13 cellular contexts compared by ENCODE assay signal in genomic region chr2:176565641-176566323, GRCh38.
A peak's percentile ranks its signal among the peaks of the same experiment; 100 is the strongest.
DNase-seq lines count a peak whose midpoint lies in the region; ATAC-seq, FAIRE-seq and TF ChIP-seq lines count a peak whose summit lies in the region.
"Had no signal": no experiment of that assay in that cellular context is flagged by ENCODE, and none has a peak within 500 bp of the region (broad histone marks: within the 10 kb centered on the region; RNA-seq: fewer than 3 reads in every experiment).

No MANE protein-coding gene starts in this region.

- H2AFZ ChIP-seq in GM23338 (peak overlapping the region; percentile 80), endothelial cell of umbilical vein (ENCODE audit: low read depth, low read length) (peak overlapping the region; percentile 82)
- H2AFZ ChIP-seq: parathyroid adenoma had no signal

- intact Hi-C loops in endothelial cell of umbilical vein (cut with micrococcal nuclease) = loop anchor here (1.0 kb wide), 2 partner anchors 18 to 72 kb away; no protein-coding TSS in a partner anchor
- intact Hi-C loops in posterior cingulate gyrus (cut with DNase I) = no loop called here

- H3K4me1 ChIP-seq in GM23338 (ENCODE audit: insufficient read depth) = no peaks in the 10 kb centered on the region
- peaks cover 15% of the 10 kb centered on the region for H3K4me1 ChIP-seq in endothelial cell of umbilical vein (ENCODE audit: control insufficient read depth, extremely low read depth, insufficient read depth, low read length)
- H3K4me1 ChIP-seq: parathyroid adenoma had no signal

- DNase-seq in GM23338 (ENCODE audit: low spot score) (peak; percentile 16), NCI-H2227 (lab: John Stamatoyannopoulos, UW; ENCODE audit: unreplicated experiment) (peak; percentile 89), endothelial cell of umbilical vein (ENCODE audit: low read depth, low spot score) (peak; percentile 98), posterior cingulate gyrus (peak in 6 of 10 donors; percentile 4 to 72 (median 26)), immature natural killer cell (no peak), germinal center (ENCODE audit: low spot score) (no peak)
- DNase-seq: NCI-H2107; stimulated activated CD4-positive, alpha-beta T cell treated with anti-CD3 and anti-CD28 coated beads, Interleukin-4, amount 100 ng/mL, for 1 hour; stimulated activated naive CD4-positive, alpha-beta T cell had no signal

- H3K9me3 Mint-ChIP-seq in GM23338 (no peaks in the 10 kb centered on the region), immature natural killer cell (peaks cover 0 to 1% (median 0%) of the 10 kb centered on the region in 6 donors)

- no peak overlapping the region for H3K4me3 ChIP-seq in GM23338
- peak overlapping the region in 1 of 3 experiments; percentile 2 for H3K4me3 ChIP-seq in endothelial cell of umbilical vein (replicated peaks in 1 of 3; ENCODE audit: insufficient read depth in 1 of 3, low read depth in 1 of 3, low read length in 3 of 3)

- H3K36me3 Mint-ChIP-seq in GM23338 (ENCODE audit: low read depth) = no peaks in the 10 kb centered on the region
- H3K36me3 Mint-ChIP-seq in immature natural killer cell = no peaks in the 10 kb centered on the region

- H3K9me3 ChIP-seq in endothelial cell of umbilical vein (replicated peaks; ENCODE audit: control insufficient read depth, insufficient read depth, low read length) = no peaks in the 10 kb centered on the region

- dilution Hi-C loops in endothelial cell of umbilical vein (cut with MboI; ENCODE audit: extremely low pct_ligation_motif_present, low sequenced_read_pairs) = loop anchor here (25.0 kb wide), 1 partner anchor 572 kb away; no protein-coding TSS in a partner anchor

- H3F3A ChIP-seq in GM23338 (replicated peaks; ENCODE audit: low read depth) = no peaks in the 10 kb centered on the region

- POLR2A ChIA-PET in endothelial cell of umbilical vein (lab: Charles Lee) = interaction anchor here (0.7 to 1.5 kb wide), 2 partner anchors 17 to 47 kb away, joined by 4 read pairs; no protein-coding TSS in a partner anchor

- no peak for TF ChIP-seq POLR2A in endothelial cell of umbilical vein (IDR thresholded peaks at IDR 0.05; ENCODE audit: low read depth, low read length)

- CTCF ChIA-PET in endothelial cell of umbilical vein (lab: Charles Lee) = interaction anchor here (0.8 to 6.0 kb wide), 11 partner anchors 10 to 599 kb away, joined by 3 to 43 read pairs (median 6); no protein-coding TSS in a partner anchor

- H3K27ac ChIP-seq in GM23338 (ENCODE audit: low read depth) (no peak overlapping the region), endothelial cell of umbilical vein (ENCODE audit: insufficient read depth, low read depth, low read length) (peak overlapping the region; percentile 67)
- H3K27ac ChIP-seq: parathyroid adenoma had no signal

- FAIRE-seq in endothelial cell of umbilical vein (lab: Jason Lieb, UNC) = peak; percentile 93

- BruUV-seq in endothelial cell of umbilical vein (replicated peaks; lab: Mats Ljungman, UMichigan) = no TSS peak

- H3K27ac Mint-ChIP-seq in GM23338 (no peak overlapping the region), immature natural killer cell (no peak overlapping the region)

- H3K9me1 ChIP-seq in endothelial cell of umbilical vein (replicated peaks; ENCODE audit: control insufficient read depth, extremely low read depth, insufficient read depth, low read length) = no peaks in the 10 kb centered on the region

- H3K27me3 Mint-ChIP-seq in GM23338 (ENCODE audit: insufficient read depth, low read depth, poor library complexity) = no peaks in the 10 kb centered on the region
- H3K27me3 Mint-ChIP-seq in immature natural killer cell (ENCODE audit: low read depth in 3 of 3) = peaks cover 0 to 11% (median 4%) of the 10 kb centered on the region in 3 donors

- H4K20me1 ChIP-seq in GM23338 (replicated peaks; ENCODE audit: insufficient read depth) (no peaks in the 10 kb centered on the region), endothelial cell of umbilical vein (replicated peaks; ENCODE audit: control insufficient read depth, extremely low read depth, insufficient read depth, low read length) (no peaks in the 10 kb centered on the region)

- no peaks in the 10 kb centered on the region for H3K9me2 ChIP-seq in GM23338 (ENCODE audit: insufficient read depth)

- ATAC-seq in GM23338 (peak; percentile 45), GM18520 (IDR thresholded peaks at IDR 0.05; ENCODE audit: unreplicated experiment) (no peak), HG03432 (IDR thresholded peaks at IDR 0.05; ENCODE audit: unreplicated experiment) (no peak)
- ATAC-seq: Right ventricle myocardium inferior had no signal

- H3K4me2 ChIP-seq in GM23338 (no peak overlapping the region), endothelial cell of umbilical vein (ENCODE audit: insufficient read depth, low read length) (peak overlapping the region; percentile 4)

- H3K79me2 ChIP-seq in GM23338 (replicated peaks; ENCODE audit: insufficient read depth) (no peaks in the 10 kb centered on the region), endothelial cell of umbilical vein (ENCODE audit: control insufficient read depth, insufficient read depth, low read length) (no peaks in the 10 kb centered on the region)
- H3K79me2 ChIP-seq: parathyroid adenoma had no signal

- H3K9ac ChIP-seq in endothelial cell of umbilical vein (replicated peaks; ENCODE audit: extremely low read depth, insufficient read depth, low read length) = peak overlapping the region; percentile 30
- H3K9ac ChIP-seq: parathyroid adenoma had no signal

- H3K36me3 ChIP-seq in GM23338 (ENCODE audit: insufficient read depth) (no peaks in the 10 kb centered on the region), endothelial cell of umbilical vein (ENCODE audit: control insufficient read depth in 2 of 2, extremely low read depth in 1 of 2, insufficient read depth in 2 of 2, low read length in 2 of 2) (no peaks in the 10 kb centered on the region)

- TF ChIP-seq CTCF in GM23338 (conservative IDR thresholded peaks at IDR 0.05; ENCODE audit: low read depth in 2 of 2) = no peak
- TF ChIP-seq CTCF in endothelial cell of umbilical vein (IDR thresholded peaks at IDR 0.05; ENCODE audit: extremely low read depth in 1 of 2, insufficient read depth in 1 of 2, low read depth in 1 of 2, low read length in 2 of 2) = no peak

- H3K4me3 Mint-ChIP-seq in GM23338 = no peak overlapping the region
- no peak overlapping the region for H3K4me3 Mint-ChIP-seq in immature natural killer cell

- H3K27me3 ChIP-seq in GM23338 (ENCODE audit: insufficient read depth) (no peaks in the 10 kb centered on the region), endothelial cell of umbilical vein (ENCODE audit: control insufficient read depth in 2 of 2, insufficient read depth in 2 of 2, low read length in 2 of 2) (no peaks in the 10 kb centered on the region)

- H3K4me1 Mint-ChIP-seq in GM23338 = no peaks in the 10 kb centered on the region
- H3K4me1 Mint-ChIP-seq in immature natural killer cell = no peaks in the 10 kb centered on the region

TF ChIP-seq in GM23338, 12 proteins besides CTCF, POLR2A, EP300 and RAD21 (continues in another document):
- TF ChIP-seq STAT1 (IDR thresholded peaks at IDR 0.05; ENCODE audit: unreplicated experiment) (no peak), CREB1 (CRISPR knock-in tag; IDR thresholded peaks at IDR 0.05; ENCODE audit: low read depth) (no peak), ZNF331 (CRISPR knock-in tag; IDR thresholded peaks at IDR 0.05; ENCODE audit: low read depth) (no peak), ZNF114 (CRISPR knock-in tag; IDR thresholded peaks at IDR 0.05) (no peak)

TF ChIP-seq in endothelial cell of umbilical vein, 7 proteins besides CTCF, POLR2A, EP300 and RAD21:
- TF ChIP-seq POLR2AphosphoS5 (IDR thresholded peaks at IDR 0.05; ENCODE audit: insufficient read depth, low read depth, low read length) (peak; percentile 62), FOS (IDR thresholded peaks at IDR 0.05; ENCODE audit: borderline replicate concordance, insufficient read depth, low read length) (no peak), GATA2 (IDR thresholded peaks at IDR 0.05; ENCODE audit: insufficient read depth, insufficient read length, low read depth, low read length) (no peak), JUN (IDR thresholded peaks at IDR 0.05; ENCODE audit: borderline replicate concordance, insufficient read depth, insufficient read length, low read depth) (peak; percentile 53), MYC (IDR thresholded peaks at IDR 0.05; ENCODE audit: low read depth, low read length) (peak; percentile 84), EZH2 (IDR thresholded peaks at IDR 0.05; ENCODE audit: borderline replicate concordance, low read depth, low read length, severe bottlenecking) (no peak), MAX (IDR thresholded peaks at IDR 0.05; ENCODE audit: insufficient read depth, insufficient read length) (peak; percentile 82)

Comparison
In these comparisons a context has a peak if more than half of its experiments do, and no peak if none do; other contexts are left out.
1. DNase-seq: peak in GM23338 (single experiment), NCI-H2227 (single experiment), endothelial cell of umbilical vein (single experiment) and posterior cingulate gyrus (6 of 10); none in immature natural killer cell (0 of 3) and germinal center (single experiment).